28 cellular contexts compared by ENCODE assay signal in the genomic region with DNA sequence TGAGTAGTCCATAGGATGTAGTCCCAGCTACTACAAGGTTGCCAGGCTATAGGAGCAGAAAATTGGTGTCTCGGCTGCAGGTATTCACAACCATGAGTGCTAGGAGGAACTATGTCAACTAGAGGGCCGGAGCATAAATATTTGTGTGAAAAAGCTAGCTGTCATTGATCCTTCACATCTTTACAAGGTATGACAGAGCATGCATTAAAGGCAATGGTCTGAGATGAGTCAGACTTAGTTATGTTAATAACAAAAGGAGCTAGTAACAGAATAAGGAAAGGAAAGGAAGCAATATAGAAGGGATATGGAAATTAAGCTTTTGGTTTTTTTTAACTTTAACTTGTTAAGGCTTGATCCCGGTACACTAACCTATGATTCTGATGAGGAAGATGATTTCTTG. TPM values are rescaled to one million over a fixed set of nuclear protein-coding genes. Genes with fewer than 3 reads are reported as not detected.
"Had no signal": no experiment of that assay in that cellular context is flagged by ENCODE, and none has a peak within 500 bp of the region (broad histone marks: within the 10 kb centered on the region; RNA-seq: fewer than 3 reads in every experiment).

No MANE protein-coding gene starts in this region.

- FAIRE-seq: kidney had no signal

- H3K27ac ChIP-seq: esophagus squamous epithelium, left ventricle myocardium inferior, lower lobe of right lung, neural progenitor cell, ovary, right atrium auricular region, sigmoid colon, skin epidermis, testis, tibial nerve, upper lobe of right lung, vagina had no signal

- H3K27me3 ChIP-seq: neural progenitor cell, ovary, right atrium auricular region, sigmoid colon, testis, tibial nerve, upper lobe of right lung, vagina had no signal

- H3K4me3 ChIP-seq: esophagus squamous epithelium, left ventricle myocardium inferior, lower lobe of right lung, neural progenitor cell, ovary, right atrium auricular region, sigmoid colon, skin epidermis, testis, tibial nerve, upper lobe of right lung, vagina had no signal

- H2AFZ ChIP-seq: neural progenitor cell had no signal

- H3K4me2 ChIP-seq: neural progenitor cell had no signal

- H3K36me3 ChIP-seq: esophagus squamous epithelium, left ventricle myocardium inferior, lower lobe of right lung, neural progenitor cell, ovary, right atrium auricular region, sigmoid colon, tibial nerve, upper lobe of right lung, vagina had no signal

- DNase-seq: dermis blood vessel endothelial cell; effector CD4-positive, alpha-beta T cell; esophagus squamous epithelium; foreskin fibroblast; immature natural killer cell; kidney; left cardiac atrium; left ventricle myocardium inferior; lower lobe of right lung; mesenchymal stem cell; midbrain; nucleus accumbens; ovary; sigmoid colon; stimulated activated CD4-positive, alpha-beta T cell treated with anti-CD3 and anti-CD28 coated beads, Interleukin-2, amount 100 ng/mL, for 24 hours; stimulated activated CD4-positive, alpha-beta T cell treated with anti-CD3 and anti-CD28 coated beads, Interleukin-4, amount 100 ng/mL, for 4 hours; stimulated activated naive B cell treated with anti-CD40 and anti-IgM and Interleukin-4, amounts not matched to agents 10 μg/mL and 1 μg/mL and 100 μg/mL, for 72 hours; stimulated activated naive CD8-positive, alpha-beta T cell treated with anti-CD3 and anti-CD28 coated beads, Interleukin-15, amount 100 ng/mL, for 72 hours; testis; upper lobe of right lung had no signal

- H3K9me3 ChIP-seq: esophagus squamous epithelium, left ventricle myocardium inferior, lower lobe of right lung, ovary, right atrium auricular region, sigmoid colon, testis, upper lobe of right lung, vagina had no signal

- H3K9ac ChIP-seq: neural progenitor cell had no signal

- H3K4me1 ChIP-seq: esophagus squamous epithelium, left ventricle myocardium inferior, lower lobe of right lung, neural progenitor cell, right atrium auricular region, sigmoid colon, testis, tibial nerve, upper lobe of right lung, vagina had no signal

- ATAC-seq: left cardiac atrium; lower lobe of right lung; natural killer cell treated with Interleukin-12 subunit alpha and Interleukin-12 subunit beta and Interleukin-15 and Interleukin-18, amount 100 ng/mL, for 72 hours; stimulated activated naive B cell treated with anti-CD40 and anti-IgM and Interleukin-4, amounts not matched to agents 10 μg/mL and 1 μg/mL and 100 μg/mL, for 72 hours; stimulated activated naive CD8-positive, alpha-beta T cell treated with anti-CD3 and anti-CD28 coated beads, Interleukin-15, amount 100 ng/mL, for 72 hours; upper lobe of right lung had no signal

RNA-seq across cellular contexts. Expression of gene PSG9, which starts 40.9 kb away (rescaled TPM):
- total RNA-seq: dermis blood vessel endothelial cell; esophagus squamous epithelium; kidney; left cardiac atrium; left ventricle myocardium inferior; lower lobe of right lung; natural killer cell treated with Interleukin-12 subunit alpha and Interleukin-12 subunit beta and Interleukin-15 and Interleukin-18, amount 100 ng/mL, for 72 hours; ovary; posterior vena cava; right atrium auricular region; sigmoid colon; subcutaneous adipose tissue; tibial nerve; upper lobe of right lung; vagina had no signal
- polyA plus RNA-seq: immature natural killer cell, ovary, sigmoid colon had no signal

RNA-seq across cellular contexts. Expression of gene CD177, which starts 43.3 kb away (rescaled TPM):
- total RNA-seq: dermis blood vessel endothelial cell; natural killer cell treated with Interleukin-12 subunit alpha and Interleukin-12 subunit beta and Interleukin-15 and Interleukin-18, amount 100 ng/mL, for 72 hours; vagina had no signal
- polyA plus RNA-seq: immature natural killer cell had no signal
